ENCODE assay signal across 1 cellular context in the genomic region with DNA sequence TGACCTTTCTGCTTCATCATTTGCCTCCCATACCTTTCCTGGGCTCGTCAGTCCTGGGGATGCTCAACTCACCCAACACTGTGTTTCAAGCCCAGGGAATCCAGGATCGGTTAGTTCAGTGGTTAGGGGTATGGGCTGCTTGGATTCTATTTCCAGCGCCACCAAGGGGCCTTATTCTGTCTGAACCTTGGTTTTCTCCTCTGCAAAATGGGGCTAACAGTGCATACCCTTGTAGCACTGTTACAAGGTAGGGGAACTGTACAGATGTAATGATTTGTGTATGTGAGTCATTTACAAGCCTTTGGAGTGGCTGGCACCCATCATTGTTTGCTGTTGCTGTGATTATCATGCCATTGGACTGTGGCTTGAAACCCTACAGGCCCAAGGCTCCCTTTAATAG.
TF ChIP-seq lines count a peak whose summit lies in the region.

No MANE protein-coding gene starts in this region.

TF ChIP-seq in HepG2, 621 proteins besides CTCF, POLR2A, EP300 and RAD21:
- no peak for TF ChIP-seq BHLHE40 (IDR thresholded peaks at IDR 0.05; ENCODE audit: low read length)
- TF ChIP-seq, protein P1, sequence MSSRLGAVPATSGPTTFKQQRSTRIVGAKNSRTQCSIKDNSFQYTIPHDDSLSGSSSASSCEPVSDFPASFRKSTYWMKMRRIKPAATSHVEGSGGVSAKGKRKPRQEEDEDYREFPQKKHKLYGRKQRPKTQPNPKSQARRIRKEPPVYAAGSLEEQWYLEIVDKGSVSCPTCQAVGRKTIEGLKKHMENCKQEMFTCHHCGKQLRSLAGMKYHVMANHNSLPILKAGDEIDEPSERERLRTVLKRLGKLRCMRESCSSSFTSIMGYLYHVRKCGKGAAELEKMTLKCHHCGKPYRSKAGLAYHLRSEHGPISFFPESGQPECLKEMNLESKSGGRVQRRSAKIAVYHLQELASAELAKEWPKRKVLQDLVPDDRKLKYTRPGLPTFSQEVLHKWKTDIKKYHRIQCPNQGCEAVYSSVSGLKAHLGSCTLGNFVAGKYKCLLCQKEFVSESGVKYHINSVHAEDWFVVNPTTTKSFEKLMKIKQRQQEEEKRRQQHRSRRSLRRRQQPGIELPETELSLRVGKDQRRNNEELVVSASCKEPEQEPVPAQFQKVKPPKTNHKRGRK (CRISPR knock-in tag; IDR thresholded peaks at IDR 0.05), result no peak
- peak; percentile 66; the same call in 1 of the 2 replicates for TF ChIP-seq ZNF629 (CRISPR knock-in tag; conservative IDR thresholded peaks at IDR 0.05)
- no peak for TF ChIP-seq HNF4A (CRISPR knock-in tag; IDR thresholded peaks at IDR 0.05)
TF ChIP-seq in HepG2: peak in this region for 1.
